Comparison of ENCODE assay signal across 1 cellular context in the genomic region with DNA sequence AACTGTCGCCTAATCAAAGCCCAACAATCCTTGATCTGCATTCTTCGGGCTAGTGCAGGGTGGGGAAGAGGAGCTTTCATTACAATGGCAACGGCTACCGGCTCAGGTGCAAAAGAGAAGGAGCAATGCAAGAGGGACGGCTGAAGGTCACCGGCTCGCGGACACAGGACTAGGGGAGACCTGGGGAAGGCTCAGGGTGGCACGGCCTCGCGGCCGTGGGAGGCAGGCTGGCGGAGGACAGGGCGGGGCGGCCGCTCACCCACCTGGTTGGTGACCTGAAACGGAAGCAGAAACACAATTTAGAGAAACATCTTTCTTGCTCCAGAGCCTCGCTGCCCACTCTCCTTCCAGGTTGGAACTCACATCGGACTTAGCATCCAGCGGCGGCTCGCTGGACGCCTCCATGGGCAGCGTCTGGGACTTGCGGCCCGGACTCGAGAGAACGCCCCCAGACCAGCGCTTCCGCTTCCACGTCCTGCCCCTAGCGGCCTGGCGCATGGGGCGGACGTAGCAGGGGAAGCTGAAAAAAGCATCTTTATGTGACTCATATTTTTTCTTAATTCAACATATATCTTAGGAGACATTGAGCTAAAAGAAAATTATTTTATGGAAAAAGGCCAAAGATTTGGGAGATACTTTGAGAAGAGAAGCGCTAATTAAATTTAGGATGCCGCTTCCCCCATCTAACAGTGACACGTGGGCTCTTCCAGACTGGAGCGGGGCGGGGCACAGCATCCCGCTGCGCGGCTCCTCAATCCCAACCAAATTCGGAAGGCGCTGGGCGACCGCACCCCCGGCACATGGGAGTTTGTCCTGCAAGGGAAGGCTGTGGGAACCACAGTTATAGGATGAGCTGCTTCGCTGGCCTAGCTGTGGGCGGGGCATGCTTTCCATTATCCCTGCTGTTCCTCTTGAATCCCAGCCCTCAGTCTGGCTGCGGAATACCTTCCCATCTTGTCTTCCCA.
TF ChIP-seq lines count a peak whose summit lies in the region.

A gene (minus strand): TSS at position 441 of the 965 bp plus-strand sequence. CDS start 36 bp downstream, at position 405.

TF ChIP-seq in WTC11, 78 proteins besides CTCF, POLR2A, EP300 and RAD21 (continued from another document):
- TF ChIP-seq MYBL2 (CRISPR knock-in tag; IDR thresholded peaks at IDR 0.05): peak; percentile 47; the same call in 1 of the 2 replicates
- TF ChIP-seq FOXJ3 (CRISPR knock-in tag; IDR thresholded peaks at IDR 0.05; ENCODE audit: borderline replicate concordance): no peak
- peak; percentile 76 for TF ChIP-seq SP1 (CRISPR knock-in tag; conservative IDR thresholded peaks at IDR 0.05)
- TF ChIP-seq SOX15 (CRISPR knock-in tag; IDR thresholded peaks at IDR 0.05): no peak
- peak; percentile 71; the same call in 1 of the 2 replicates for TF ChIP-seq FOXK1 (CRISPR knock-in tag; IDR thresholded peaks at IDR 0.05)
- TF ChIP-seq, protein P1, sequence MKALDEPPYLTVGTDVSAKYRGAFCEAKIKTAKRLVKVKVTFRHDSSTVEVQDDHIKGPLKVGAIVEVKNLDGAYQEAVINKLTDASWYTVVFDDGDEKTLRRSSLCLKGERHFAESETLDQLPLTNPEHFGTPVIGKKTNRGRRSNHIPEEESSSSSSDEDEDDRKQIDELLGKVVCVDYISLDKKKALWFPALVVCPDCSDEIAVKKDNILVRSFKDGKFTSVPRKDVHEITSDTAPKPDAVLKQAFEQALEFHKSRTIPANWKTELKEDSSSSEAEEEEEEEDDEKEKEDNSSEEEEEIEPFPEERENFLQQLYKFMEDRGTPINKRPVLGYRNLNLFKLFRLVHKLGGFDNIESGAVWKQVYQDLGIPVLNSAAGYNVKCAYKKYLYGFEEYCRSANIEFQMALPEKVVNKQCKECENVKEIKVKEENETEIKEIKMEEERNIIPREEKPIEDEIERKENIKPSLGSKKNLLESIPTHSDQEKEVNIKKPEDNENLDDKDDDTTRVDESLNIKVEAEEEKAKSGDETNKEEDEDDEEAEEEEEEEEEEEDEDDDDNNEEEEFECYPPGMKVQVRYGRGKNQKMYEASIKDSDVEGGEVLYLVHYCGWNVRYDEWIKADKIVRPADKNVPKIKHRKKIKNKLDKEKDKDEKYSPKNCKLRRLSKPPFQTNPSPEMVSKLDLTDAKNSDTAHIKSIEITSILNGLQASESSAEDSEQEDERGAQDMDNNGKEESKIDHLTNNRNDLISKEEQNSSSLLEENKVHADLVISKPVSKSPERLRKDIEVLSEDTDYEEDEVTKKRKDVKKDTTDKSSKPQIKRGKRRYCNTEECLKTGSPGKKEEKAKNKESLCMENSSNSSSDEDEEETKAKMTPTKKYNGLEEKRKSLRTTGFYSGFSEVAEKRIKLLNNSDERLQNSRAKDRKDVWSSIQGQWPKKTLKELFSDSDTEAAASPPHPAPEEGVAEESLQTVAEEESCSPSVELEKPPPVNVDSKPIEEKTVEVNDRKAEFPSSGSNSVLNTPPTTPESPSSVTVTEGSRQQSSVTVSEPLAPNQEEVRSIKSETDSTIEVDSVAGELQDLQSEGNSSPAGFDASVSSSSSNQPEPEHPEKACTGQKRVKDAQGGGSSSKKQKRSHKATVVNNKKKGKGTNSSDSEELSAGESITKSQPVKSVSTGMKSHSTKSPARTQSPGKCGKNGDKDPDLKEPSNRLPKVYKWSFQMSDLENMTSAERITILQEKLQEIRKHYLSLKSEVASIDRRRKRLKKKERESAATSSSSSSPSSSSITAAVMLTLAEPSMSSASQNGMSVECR (CRISPR knock-in tag; IDR thresholded peaks at IDR 0.05; ENCODE audit: borderline replicate concordance): peak; percentile 55; the same call in 1 of the 2 replicates
- TF ChIP-seq, protein P2, sequence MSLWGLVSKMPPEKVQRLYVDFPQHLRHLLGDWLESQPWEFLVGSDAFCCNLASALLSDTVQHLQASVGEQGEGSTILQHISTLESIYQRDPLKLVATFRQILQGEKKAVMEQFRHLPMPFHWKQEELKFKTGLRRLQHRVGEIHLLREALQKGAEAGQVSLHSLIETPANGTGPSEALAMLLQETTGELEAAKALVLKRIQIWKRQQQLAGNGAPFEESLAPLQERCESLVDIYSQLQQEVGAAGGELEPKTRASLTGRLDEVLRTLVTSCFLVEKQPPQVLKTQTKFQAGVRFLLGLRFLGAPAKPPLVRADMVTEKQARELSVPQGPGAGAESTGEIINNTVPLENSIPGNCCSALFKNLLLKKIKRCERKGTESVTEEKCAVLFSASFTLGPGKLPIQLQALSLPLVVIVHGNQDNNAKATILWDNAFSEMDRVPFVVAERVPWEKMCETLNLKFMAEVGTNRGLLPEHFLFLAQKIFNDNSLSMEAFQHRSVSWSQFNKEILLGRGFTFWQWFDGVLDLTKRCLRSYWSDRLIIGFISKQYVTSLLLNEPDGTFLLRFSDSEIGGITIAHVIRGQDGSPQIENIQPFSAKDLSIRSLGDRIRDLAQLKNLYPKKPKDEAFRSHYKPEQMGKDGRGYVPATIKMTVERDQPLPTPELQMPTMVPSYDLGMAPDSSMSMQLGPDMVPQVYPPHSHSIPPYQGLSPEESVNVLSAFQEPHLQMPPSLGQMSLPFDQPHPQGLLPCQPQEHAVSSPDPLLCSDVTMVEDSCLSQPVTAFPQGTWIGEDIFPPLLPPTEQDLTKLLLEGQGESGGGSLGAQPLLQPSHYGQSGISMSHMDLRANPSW (CRISPR knock-in tag; conservative IDR thresholded peaks at IDR 0.05; ENCODE audit: low read depth): 0 out of 2 replicates have a peak, but pooled peaks have one; percentile 35
- TF ChIP-seq, protein P3, sequence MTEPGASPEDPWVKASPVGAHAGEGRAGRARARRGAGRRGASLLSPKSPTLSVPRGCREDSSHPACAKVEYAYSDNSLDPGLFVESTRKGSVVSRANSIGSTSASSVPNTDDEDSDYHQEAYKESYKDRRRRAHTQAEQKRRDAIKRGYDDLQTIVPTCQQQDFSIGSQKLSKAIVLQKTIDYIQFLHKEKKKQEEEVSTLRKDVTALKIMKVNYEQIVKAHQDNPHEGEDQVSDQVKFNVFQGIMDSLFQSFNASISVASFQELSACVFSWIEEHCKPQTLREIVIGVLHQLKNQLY (CRISPR knock-in tag; IDR thresholded peaks at IDR 0.05): no peak
- TF ChIP-seq, protein P4, sequence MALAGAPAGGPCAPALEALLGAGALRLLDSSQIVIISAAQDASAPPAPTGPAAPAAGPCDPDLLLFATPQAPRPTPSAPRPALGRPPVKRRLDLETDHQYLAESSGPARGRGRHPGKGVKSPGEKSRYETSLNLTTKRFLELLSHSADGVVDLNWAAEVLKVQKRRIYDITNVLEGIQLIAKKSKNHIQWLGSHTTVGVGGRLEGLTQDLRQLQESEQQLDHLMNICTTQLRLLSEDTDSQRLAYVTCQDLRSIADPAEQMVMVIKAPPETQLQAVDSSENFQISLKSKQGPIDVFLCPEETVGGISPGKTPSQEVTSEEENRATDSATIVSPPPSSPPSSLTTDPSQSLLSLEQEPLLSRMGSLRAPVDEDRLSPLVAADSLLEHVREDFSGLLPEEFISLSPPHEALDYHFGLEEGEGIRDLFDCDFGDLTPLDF (CRISPR knock-in tag; IDR thresholded peaks at IDR 0.05): 0 out of 2 replicates have a peak, but pooled peaks have one; percentile 53
- TF ChIP-seq CREB1 (CRISPR knock-in tag; IDR thresholded peaks at IDR 0.05): 0 out of 2 replicates have a peak, but pooled peaks have one; percentile 55
- TF ChIP-seq, protein P5, sequence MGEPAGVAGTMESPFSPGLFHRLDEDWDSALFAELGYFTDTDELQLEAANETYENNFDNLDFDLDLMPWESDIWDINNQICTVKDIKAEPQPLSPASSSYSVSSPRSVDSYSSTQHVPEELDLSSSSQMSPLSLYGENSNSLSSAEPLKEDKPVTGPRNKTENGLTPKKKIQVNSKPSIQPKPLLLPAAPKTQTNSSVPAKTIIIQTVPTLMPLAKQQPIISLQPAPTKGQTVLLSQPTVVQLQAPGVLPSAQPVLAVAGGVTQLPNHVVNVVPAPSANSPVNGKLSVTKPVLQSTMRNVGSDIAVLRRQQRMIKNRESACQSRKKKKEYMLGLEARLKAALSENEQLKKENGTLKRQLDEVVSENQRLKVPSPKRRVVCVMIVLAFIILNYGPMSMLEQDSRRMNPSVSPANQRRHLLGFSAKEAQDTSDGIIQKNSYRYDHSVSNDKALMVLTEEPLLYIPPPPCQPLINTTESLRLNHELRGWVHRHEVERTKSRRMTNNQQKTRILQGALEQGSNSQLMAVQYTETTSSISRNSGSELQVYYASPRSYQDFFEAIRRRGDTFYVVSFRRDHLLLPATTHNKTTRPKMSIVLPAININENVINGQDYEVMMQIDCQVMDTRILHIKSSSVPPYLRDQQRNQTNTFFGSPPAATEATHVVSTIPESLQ (CRISPR knock-in tag; IDR thresholded peaks at IDR 0.05): no peak
- TF ChIP-seq CBFB (CRISPR knock-in tag; IDR thresholded peaks at IDR 0.05; ENCODE audit: low read depth): peak; percentile 72; the same call in 1 of the 2 replicates
- TF ChIP-seq, protein P6, sequence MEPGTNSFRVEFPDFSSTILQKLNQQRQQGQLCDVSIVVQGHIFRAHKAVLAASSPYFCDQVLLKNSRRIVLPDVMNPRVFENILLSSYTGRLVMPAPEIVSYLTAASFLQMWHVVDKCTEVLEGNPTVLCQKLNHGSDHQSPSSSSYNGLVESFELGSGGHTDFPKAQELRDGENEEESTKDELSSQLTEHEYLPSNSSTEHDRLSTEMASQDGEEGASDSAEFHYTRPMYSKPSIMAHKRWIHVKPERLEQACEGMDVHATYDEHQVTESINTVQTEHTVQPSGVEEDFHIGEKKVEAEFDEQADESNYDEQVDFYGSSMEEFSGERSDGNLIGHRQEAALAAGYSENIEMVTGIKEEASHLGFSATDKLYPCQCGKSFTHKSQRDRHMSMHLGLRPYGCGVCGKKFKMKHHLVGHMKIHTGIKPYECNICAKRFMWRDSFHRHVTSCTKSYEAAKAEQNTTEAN (CRISPR knock-in tag; IDR thresholded peaks at IDR 0.05): peak; percentile 34; the same call in 1 of the 2 replicates
- TF ChIP-seq SMAD3 (CRISPR knock-in tag; IDR thresholded peaks at IDR 0.05; ENCODE audit: borderline replicate concordance): peak; percentile 76
- no peak for TF ChIP-seq NR1H2 (CRISPR knock-in tag; IDR thresholded peaks at IDR 0.05)
- TF ChIP-seq EMX1 (CRISPR knock-in tag; IDR thresholded peaks at IDR 0.05): no peak
- TF ChIP-seq, protein P7, sequence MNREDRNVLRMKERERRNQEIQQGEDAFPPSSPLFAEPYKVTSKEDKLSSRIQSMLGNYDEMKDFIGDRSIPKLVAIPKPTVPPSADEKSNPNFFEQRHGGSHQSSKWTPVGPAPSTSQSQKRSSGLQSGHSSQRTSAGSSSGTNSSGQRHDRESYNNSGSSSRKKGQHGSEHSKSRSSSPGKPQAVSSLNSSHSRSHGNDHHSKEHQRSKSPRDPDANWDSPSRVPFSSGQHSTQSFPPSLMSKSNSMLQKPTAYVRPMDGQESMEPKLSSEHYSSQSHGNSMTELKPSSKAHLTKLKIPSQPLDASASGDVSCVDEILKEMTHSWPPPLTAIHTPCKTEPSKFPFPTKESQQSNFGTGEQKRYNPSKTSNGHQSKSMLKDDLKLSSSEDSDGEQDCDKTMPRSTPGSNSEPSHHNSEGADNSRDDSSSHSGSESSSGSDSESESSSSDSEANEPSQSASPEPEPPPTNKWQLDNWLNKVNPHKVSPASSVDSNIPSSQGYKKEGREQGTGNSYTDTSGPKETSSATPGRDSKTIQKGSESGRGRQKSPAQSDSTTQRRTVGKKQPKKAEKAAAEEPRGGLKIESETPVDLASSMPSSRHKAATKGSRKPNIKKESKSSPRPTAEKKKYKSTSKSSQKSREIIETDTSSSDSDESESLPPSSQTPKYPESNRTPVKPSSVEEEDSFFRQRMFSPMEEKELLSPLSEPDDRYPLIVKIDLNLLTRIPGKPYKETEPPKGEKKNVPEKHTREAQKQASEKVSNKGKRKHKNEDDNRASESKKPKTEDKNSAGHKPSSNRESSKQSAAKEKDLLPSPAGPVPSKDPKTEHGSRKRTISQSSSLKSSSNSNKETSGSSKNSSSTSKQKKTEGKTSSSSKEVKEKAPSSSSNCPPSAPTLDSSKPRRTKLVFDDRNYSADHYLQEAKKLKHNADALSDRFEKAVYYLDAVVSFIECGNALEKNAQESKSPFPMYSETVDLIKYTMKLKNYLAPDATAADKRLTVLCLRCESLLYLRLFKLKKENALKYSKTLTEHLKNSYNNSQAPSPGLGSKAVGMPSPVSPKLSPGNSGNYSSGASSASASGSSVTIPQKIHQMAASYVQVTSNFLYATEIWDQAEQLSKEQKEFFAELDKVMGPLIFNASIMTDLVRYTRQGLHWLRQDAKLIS (CRISPR knock-in tag; IDR thresholded peaks at IDR 0.05; ENCODE audit: borderline replicate concordance): peak; percentile 65; the same call in 1 of the 2 replicates
- no peak for TF ChIP-seq ZNF219 (CRISPR knock-in tag; IDR thresholded peaks at IDR 0.05; ENCODE audit: borderline replicate concordance)
- TF ChIP-seq NFE2L1 (CRISPR knock-in tag; IDR thresholded peaks at IDR 0.05): peak; percentile 68; the same call in 1 of the 2 replicates
